Comparison of ENCODE assay signal across 13 cellular contexts in the genomic region with DNA sequence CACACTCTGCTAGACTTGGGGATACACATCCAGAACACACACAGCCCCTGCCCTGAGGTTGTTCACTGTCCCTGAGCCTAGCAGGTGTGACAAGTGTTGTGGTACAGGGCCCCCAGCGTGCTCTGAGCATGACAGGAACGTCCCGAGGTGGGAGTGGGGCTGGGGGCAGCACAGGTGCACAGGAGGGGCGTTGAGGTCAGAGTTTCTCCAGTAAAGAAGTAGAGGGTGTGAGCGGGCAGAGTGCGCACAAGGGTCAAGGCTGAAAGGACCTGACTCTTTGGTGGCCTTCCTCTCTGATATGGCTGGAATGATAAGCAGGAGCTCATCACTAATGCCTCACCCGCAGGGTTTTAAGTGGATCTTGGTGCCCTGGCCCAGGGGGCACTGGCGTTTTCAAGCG. TPM values are rescaled to one million over a fixed set of nuclear protein-coding genes. Genes with fewer than 3 reads are reported as not detected.
A peak's percentile ranks its signal among the peaks of the same experiment; 100 is the strongest.
DNase-seq lines count a peak whose midpoint lies in the region; ATAC-seq and TF ChIP-seq lines count a peak whose summit lies in the region.
"Had no signal": no experiment of that assay in that cellular context is flagged by ENCODE, and none has a peak within 500 bp of the region (broad histone marks: within the 10 kb centered on the region; RNA-seq: fewer than 3 reads in every experiment).

No MANE protein-coding gene starts in this region.

- H3K36me3 Mint-ChIP-seq in T-helper 1 cell treated with Interleukin-12 subunit alpha and Interleukin-12 subunit beta and Interleukin-4 antibody, amounts not matched to agents 30 μg/mL and 1 μg/mL, for 36 hours (ENCODE audit: low read depth) = peaks cover 3% of the 10 kb centered on the region
- H3K36me3 Mint-ChIP-seq in HFFc6 (ENCODE audit: low read depth) (peaks cover 27% of the 10 kb centered on the region), chondrocyte (ENCODE audit: low read depth) (peaks cover 10% of the 10 kb centered on the region), neural crest cell (ENCODE audit: low read depth) (no peaks in the 10 kb centered on the region)

- TF ChIP-seq CTCF in HFFc6 (IDR thresholded peaks at IDR 0.05) (no peak), chondrocyte (IDR thresholded peaks at IDR 0.05) (no peak), neural crest cell (conservative IDR thresholded peaks at IDR 0.05) (no peak)

- peak overlapping the region; percentile 92 for H3K4me3 Mint-ChIP-seq in T-helper 1 cell treated with Interleukin-12 subunit alpha and Interleukin-12 subunit beta and Interleukin-4 antibody, amounts not matched to agents 30 μg/mL and 1 μg/mL, for 36 hours
- peak overlapping the region; percentile 89; the same call in 1 of the 2 replicates for H3K4me3 Mint-ChIP-seq in HFFc6
- H3K4me3 Mint-ChIP-seq in chondrocyte (ENCODE audit: unreplicated experiment) = peak overlapping the region; percentile 87
- peak overlapping the region; percentile 96 for H3K4me3 Mint-ChIP-seq in neural crest cell

- H3K9me3 Mint-ChIP-seq in T-helper 1 cell treated with Interleukin-12 subunit alpha and Interleukin-12 subunit beta and Interleukin-4 antibody, amounts not matched to agents 30 μg/mL and 1 μg/mL, for 36 hours = no peaks in the 10 kb centered on the region
- H3K9me3 Mint-ChIP-seq in HFFc6 (no peaks in the 10 kb centered on the region), chondrocyte (ENCODE audit: low read depth) (no peaks in the 10 kb centered on the region), neural crest cell (no peaks in the 10 kb centered on the region)

- H3K4me1 Mint-ChIP-seq in T-helper 1 cell treated with Interleukin-12 subunit alpha and Interleukin-12 subunit beta and Interleukin-4 antibody, amounts not matched to agents 30 μg/mL and 1 μg/mL, for 36 hours (ENCODE audit: low read depth) = peaks cover 15% of the 10 kb centered on the region
- H3K4me1 Mint-ChIP-seq in HFFc6 (ENCODE audit: low read depth) = peaks cover 39% of the 10 kb centered on the region
- H3K4me1 Mint-ChIP-seq in chondrocyte (ENCODE audit: low read depth) = peaks cover 19% of the 10 kb centered on the region
- H3K4me1 Mint-ChIP-seq in neural crest cell = peaks cover 23% of the 10 kb centered on the region

- no peaks in the 10 kb centered on the region for H3K27me3 Mint-ChIP-seq in T-helper 1 cell treated with Interleukin-12 subunit alpha and Interleukin-12 subunit beta and Interleukin-4 antibody, amounts not matched to agents 30 μg/mL and 1 μg/mL, for 36 hours (ENCODE audit: low read depth)
- H3K27me3 Mint-ChIP-seq in HFFc6 (ENCODE audit: insufficient read depth) (no peaks in the 10 kb centered on the region), chondrocyte (ENCODE audit: low read depth) (no peaks in the 10 kb centered on the region), neural crest cell (ENCODE audit: low read depth) (peaks cover 4% of the 10 kb centered on the region)

- ATAC-seq in GM18517 (IDR thresholded peaks at IDR 0.05; ENCODE audit: unreplicated experiment) (no peak), GM19023 (IDR thresholded peaks at IDR 0.05; ENCODE audit: unreplicated experiment) (no peak)

- DNase-seq in T-helper 1 cell (no peak), HFFc6 (no peak), chondrocyte (ENCODE audit: low spot score) (no peak), neural crest cell (ENCODE audit: low read depth, low spot score) (no peak), cerebellar nuclear complex (lab: John Stamatoyannopoulos, UW) (no peak)
- DNase-seq: DMS153, NCI-H1105 treated with DMSO at 0.1 percent for 48 hours had no signal

- no peak overlapping the region for H3K27ac Mint-ChIP-seq in T-helper 1 cell treated with Interleukin-12 subunit alpha and Interleukin-12 subunit beta and Interleukin-4 antibody, amounts not matched to agents 30 μg/mL and 1 μg/mL, for 36 hours
- peak overlapping the region; percentile 67; the same call in 1 of the 2 replicates for H3K27ac Mint-ChIP-seq in HFFc6
- H3K27ac Mint-ChIP-seq in chondrocyte (ENCODE audit: unreplicated experiment) = peak overlapping the region; percentile 91
- H3K27ac Mint-ChIP-seq in neural crest cell (ENCODE audit: unreplicated experiment) = no peak overlapping the region

RNA-seq across cellular contexts. Expression of a gene that starts 1.3 kb away (rescaled TPM):
- under 1 TPM in 2 of 6 experiments, not detected in 4; 0.43 to 0.59 TPM for total RNA-seq in HFFc6 (2021; fragmentation: NEBNext Ultra II Directional; extraction: Animal tissue kit (Norgen Biotek cat#: 25700))
- total RNA-seq in chondrocyte = 1.2 TPM in 1 of 3 replicates, not detected in the others
- 1.2 and 1.3 TPM in 2 replicates for total RNA-seq in neural crest cell
- total RNA-seq: HT1080, NCI-H460, tibial nerve had no signal

RNA-seq across cellular contexts. Expression of a gene that starts 6.4 kb away (rescaled TPM):
- 10 to 100 TPM; 30.8 to 52.0 (median 46.5) TPM for total RNA-seq in HFFc6 (2021; fragmentation: NEBNext Ultra II Directional; extraction: Animal tissue kit (Norgen Biotek cat#: 25700))
- 3.6 to 9.1 TPM (median 8.2 TPM) in 3 replicates for total RNA-seq in chondrocyte
- total RNA-seq in neural crest cell = 5.3 and 5.5 TPM in 2 replicates

RNA-seq across cellular contexts. Expression of a gene that starts 27.0 kb away (rescaled TPM):
- 10 to 100 TPM; 17.1 to 21.5 (median 19.4) TPM for total RNA-seq in HFFc6 (2021; fragmentation: NEBNext Ultra II Directional; extraction: Animal tissue kit (Norgen Biotek cat#: 25700))
- 13.6 to 20.0 TPM (median 15.6 TPM) in 3 replicates for total RNA-seq in chondrocyte
- total RNA-seq in neural crest cell = 30.0 and 31.1 TPM in 2 replicates

RNA-seq across cellular contexts. Expression of a gene that starts 34.9 kb away (rescaled TPM):
- total RNA-seq in HFFc6 (2021; fragmentation: NEBNext Ultra II Directional; extraction: Animal tissue kit (Norgen Biotek cat#: 25700)) = 10 to 100 TPM; 33.7 to 61.2 (median 38.2) TPM
- total RNA-seq in chondrocyte = 3.6 to 5.7 TPM (median 5.1 TPM) in 3 replicates
- 0.32 and 0.44 TPM in 2 replicates for total RNA-seq in neural crest cell

Comparison
In these comparisons a context has a peak if more than half of its experiments do, and no peak if none do; other contexts are left out.
1. H3K27ac Mint-ChIP-seq: peak in HFFc6 (single experiment) and chondrocyte (single experiment); none in T-helper 1 cell treated with Interleukin-12 subunit alpha and Interleukin-12 subunit beta and Interleukin-4 antibody, amounts not matched to agents 30 μg/mL and 1 μg/mL, for 36 hours (single experiment) and neural crest cell (single experiment).
2. Peak in every context shown above with its lines, with median percentiles within 50 percentile points of each other: H3K4me3 Mint-ChIP-seq.